Comparison of ENCODE assay signal across 1 cellular context in genomic region chr16:30571444-30572322, GRCh38.
TF ChIP-seq lines count a peak whose summit lies in the region.

Gene ZNF688, minus strand, starts transcription at chr16:30571714. Its CDS starts 85 bp downstream, at chr16:30571629.

TF ChIP-seq in HepG2, 621 proteins besides CTCF, POLR2A, EP300 and RAD21 (continued from another document and continues in another):
- TF ChIP-seq ZFP91 (CRISPR knock-in tag; IDR thresholded peaks at IDR 0.05; ENCODE audit: borderline replicate concordance) (peak; percentile 78; the same call in 1 of the 2 replicates), HOXD1 (CRISPR knock-in tag; IDR thresholded peaks at IDR 0.05) (peak; percentile 53), SRY (CRISPR knock-in tag; IDR thresholded peaks at IDR 0.05) (0 out of 2 replicates have a peak, but pooled peaks have one; percentile 64), PAWR (CRISPR knock-in tag; IDR thresholded peaks at IDR 0.05; ENCODE audit: borderline replicate concordance) (no peak), ISL2 (CRISPR knock-in tag; IDR thresholded peaks at IDR 0.05) (no peak; the same call in 1 of the 2 replicates), TBX2 (CRISPR knock-in tag; IDR thresholded peaks at IDR 0.05; ENCODE audit: borderline replicate concordance) (peak; percentile 74), FOXA1 (IDR thresholded peaks at IDR 0.05) (no peak), FOXA1 (CRISPR knock-in tag; IDR thresholded peaks at IDR 0.05) (peak; percentile 92), NFIC (IDR thresholded peaks at IDR 0.05; ENCODE audit: low read length) (0 out of 2 replicates have a peak, but pooled peaks have one; percentile 30), ZNF772 (CRISPR knock-in tag; IDR thresholded peaks at IDR 0.05) (peak; percentile 95), REPIN1 (CRISPR knock-in tag; IDR thresholded peaks at IDR 0.05; ENCODE audit: borderline replicate concordance, low read depth) (peak; percentile 77), ZNF597 (CRISPR knock-in tag; IDR thresholded peaks at IDR 0.05) (no peak), SOX6 (IDR thresholded peaks at IDR 0.05) (no peak), SOX6 (CRISPR knock-in tag; IDR thresholded peaks at IDR 0.05) (peak; percentile 26; the same call in 1 of the 2 replicates), FOXO1 (CRISPR knock-in tag; IDR thresholded peaks at IDR 0.05) (peak; percentile 12; the same call in 1 of the 2 replicates), ZNF7 (CRISPR knock-in tag; IDR thresholded peaks at IDR 0.05) (no peak), NFE2L2 (IDR thresholded peaks at IDR 0.05; ENCODE audit: low read length) (no peak), NKX3-1 (CRISPR knock-in tag; IDR thresholded peaks at IDR 0.05) (no peak), DMAP1 (CRISPR knock-in tag; IDR thresholded peaks at IDR 0.05) (peak; percentile 35), ZNF567 (CRISPR knock-in tag; IDR thresholded peaks at IDR 0.05; ENCODE audit: borderline replicate concordance) (no peak; the same call in 1 of the 2 replicates), ZNF382 (CRISPR knock-in tag; IDR thresholded peaks at IDR 0.05; ENCODE audit: borderline replicate concordance) (no peak), PPARG (CRISPR knock-in tag; conservative IDR thresholded peaks at IDR 0.05) (no peak; the same call in 1 of the 2 replicates), HBP1 (CRISPR knock-in tag; IDR thresholded peaks at IDR 0.05; ENCODE audit: low read depth) (peak; percentile 96), ZNF784 (CRISPR knock-in tag; IDR thresholded peaks at IDR 0.05; ENCODE audit: borderline replicate concordance) (no peak), NR3C1 (CRISPR knock-in tag; IDR thresholded peaks at IDR 0.05) (no peak), MXI1 (IDR thresholded peaks at IDR 0.05; ENCODE audit: borderline replicate concordance, low read depth, low read length) (peak; percentile 99), ZSCAN5A (CRISPR knock-in tag; IDR thresholded peaks at IDR 0.05; ENCODE audit: borderline replicate concordance) (no peak), ZFP41 (CRISPR knock-in tag; IDR thresholded peaks at IDR 0.05; ENCODE audit: borderline replicate concordance) (no peak; the same call in 1 of the 2 replicates), BHLHE40 (IDR thresholded peaks at IDR 0.05; ENCODE audit: low read length) (no peak; the same call in 1 of the 2 replicates), RXRA (CRISPR knock-in tag; IDR thresholded peaks at IDR 0.05) (no peak), ZNF496 (CRISPR knock-in tag; IDR thresholded peaks at IDR 0.05; ENCODE audit: insufficient replicate concordance) (no peak), PBX2 (CRISPR knock-in tag; IDR thresholded peaks at IDR 0.05) (no peak), NR2C2 (CRISPR knock-in tag; IDR thresholded peaks at IDR 0.05; ENCODE audit: borderline replicate concordance) (peak; percentile 96), ZBTB20 (CRISPR knock-in tag; IDR thresholded peaks at IDR 0.05; ENCODE audit: borderline replicate concordance, low read depth) (no peak), AHDC1 (CRISPR knock-in tag; IDR thresholded peaks at IDR 0.05; ENCODE audit: borderline replicate concordance) (no peak), NFATC3 (CRISPR knock-in tag; IDR thresholded peaks at IDR 0.05) (no peak), ATF7-NPFF (CRISPR knock-in tag; IDR thresholded peaks at IDR 0.05; ENCODE audit: low read depth) (peak; percentile 72; the same call in 1 of the 2 replicates), RFX1 (IDR thresholded peaks at IDR 0.05) (peak; percentile 61; the same call in 1 of the 2 replicates), ZNF674 (CRISPR knock-in tag; IDR thresholded peaks at IDR 0.05; ENCODE audit: low read depth) (no peak), THAP7 (CRISPR knock-in tag; IDR thresholded peaks at IDR 0.05) (peak; percentile 92), ELK4 (CRISPR knock-in tag; IDR thresholded peaks at IDR 0.05; ENCODE audit: borderline replicate concordance) (0 out of 2 replicates have a peak, but pooled peaks have one; percentile 20), ZNF775 (CRISPR knock-in tag; IDR thresholded peaks at IDR 0.05; ENCODE audit: borderline replicate concordance) (0 out of 2 replicates have a peak, but pooled peaks have one; percentile 49), NR2F2 (IDR thresholded peaks at IDR 0.05; ENCODE audit: borderline replicate concordance, low read depth) (no peak), DMTF1 (CRISPR knock-in tag; IDR thresholded peaks at IDR 0.05) (no peak), ZFP1 (CRISPR knock-in tag; IDR thresholded peaks at IDR 0.05) (peak; percentile 52; the same call in 1 of the 2 replicates), GATA4 (IDR thresholded peaks at IDR 0.05; ENCODE audit: borderline replicate concordance, low read depth) (no peak), ZNF652 (CRISPR knock-in tag; IDR thresholded peaks at IDR 0.05; ENCODE audit: borderline replicate concordance, low read depth) (no peak), ZNF616 (CRISPR knock-in tag; IDR thresholded peaks at IDR 0.05; ENCODE audit: low read depth) (peak; percentile 58; the same call in 1 of the 2 replicates), ZNF335 (CRISPR knock-in tag; IDR thresholded peaks at IDR 0.05) (peak; percentile 79), ZEB1 (IDR thresholded peaks at IDR 0.05; ENCODE audit: insufficient replicate concordance, low read depth) (peak; percentile 33)
